12 cellular contexts compared by ENCODE assay signal in genomic region chr2:1553671-1554295, GRCh38.
DNase-seq lines count a peak whose midpoint lies in the region; ATAC-seq and TF ChIP-seq lines count a peak whose summit lies in the region.
"Had no signal": no experiment of that assay in that cellular context is flagged by ENCODE, and none has a peak within 500 bp of the region (broad histone marks: within the 10 kb centered on the region; RNA-seq: fewer than 3 reads in every experiment).

No MANE protein-coding gene starts in this region.

- no peak for DNase-seq in activated naive CD8-positive, alpha-beta T cell treated with anti-CD3 and anti-CD28 coated beads, Interleukin-2, amount 50 U/mL, for 24 hours
- DNase-seq in activated naive CD8-positive, alpha-beta T cell treated with anti-CD3 and anti-CD28 coated beads for 36 hours, result no peak
- DNase-seq in astrocyte of the hippocampus (ENCODE audit: low read depth, low spot score) (peak; percentile 46), hepatocyte (ENCODE audit: low spot score) (peak; percentile 70), upper lobe of left lung (no peak), caudate nucleus (lab: John Stamatoyannopoulos, UW) (no peak), mesenteric fat pad (ENCODE audit: low spot score) (no peak)
- no peak for DNase-seq in effector CD8-positive, alpha-beta T cell (lab: John Stamatoyannopoulos, UW)
- DNase-seq: activated CD4-positive, alpha-beta memory T cell treated with anti-CD3 and anti-CD28 coated beads for 36 hours; NCI-H1694 treated with DMSO at 0.1 percent for 48 hours; SHP77 had no signal

- no peaks in the 10 kb centered on the region for H4K20me1 ChIP-seq in hepatocyte (ENCODE audit: insufficient read depth, poor library complexity, severe bottlenecking)

- H2AFZ ChIP-seq in hepatocyte, result no peak overlapping the region
- H2AFZ ChIP-seq: parathyroid adenoma had no signal

- H3K79me2 ChIP-seq in hepatocyte, result no peaks in the 10 kb centered on the region
- H3K79me2 ChIP-seq: parathyroid adenoma had no signal

- H3K9me3 ChIP-seq in hepatocyte (ENCODE audit: low read depth), result no peaks in the 10 kb centered on the region
- no peaks in the 10 kb centered on the region for H3K9me3 ChIP-seq in upper lobe of left lung

- TF ChIP-seq CTCF in hepatocyte (IDR thresholded peaks at IDR 0.05; ENCODE audit: poor library complexity) (peak; percentile 44), upper lobe of left lung (IDR thresholded peaks at IDR 0.05) (peak in 2 of 6 experiments; percentile 13 to 38)

- H3K9me2 ChIP-seq in hepatocyte (replicated peaks; ENCODE audit: insufficient read depth), result no peaks in the 10 kb centered on the region

- peaks cover 9% of the 10 kb centered on the region for H3K4me1 Mint-ChIP-seq in activated naive CD8-positive, alpha-beta T cell treated with anti-CD3 and anti-CD28 coated beads, Interleukin-2, amount 50 U/mL, for 24 hours
- peaks cover 7% of the 10 kb centered on the region for H3K4me1 Mint-ChIP-seq in activated naive CD8-positive, alpha-beta T cell treated with anti-CD3 and anti-CD28 coated beads for 36 hours

- no peaks in the 10 kb centered on the region for H3K36me3 ChIP-seq in hepatocyte (replicated peaks; ENCODE audit: insufficient read depth, low read depth)
- H3K36me3 ChIP-seq in upper lobe of left lung, result no peaks in the 10 kb centered on the region

- H3K4me3 ChIP-seq in hepatocyte (no peak overlapping the region), upper lobe of left lung (no peak overlapping the region)

- no peak overlapping the region for H3K4me2 ChIP-seq in hepatocyte

- H3K27me3 Mint-ChIP-seq in activated naive CD8-positive, alpha-beta T cell treated with anti-CD3 and anti-CD28 coated beads, Interleukin-2, amount 50 U/mL, for 24 hours, result no peaks in the 10 kb centered on the region
- no peaks in the 10 kb centered on the region for H3K27me3 Mint-ChIP-seq in activated naive CD8-positive, alpha-beta T cell treated with anti-CD3 and anti-CD28 coated beads for 36 hours

- H3K36me3 Mint-ChIP-seq in activated naive CD8-positive, alpha-beta T cell treated with anti-CD3 and anti-CD28 coated beads, Interleukin-2, amount 50 U/mL, for 24 hours (ENCODE audit: low read depth), result no peaks in the 10 kb centered on the region
- no peaks in the 10 kb centered on the region for H3K36me3 Mint-ChIP-seq in activated naive CD8-positive, alpha-beta T cell treated with anti-CD3 and anti-CD28 coated beads for 36 hours
- H3K36me3 Mint-ChIP-seq: activated CD4-positive, alpha-beta memory T cell treated with anti-CD3 and anti-CD28 coated beads for 36 hours had no signal

- TF ChIP-seq POLR2A in upper lobe of left lung (IDR thresholded peaks at IDR 0.05), result no peak

- WGBS in hepatocyte (ENCODE audit: low lambda C conversion rate, missing lambda C conversion rate), result 58% methylated on average over 9 of the region's 9 CpGs
- WGBS in upper lobe of left lung, 2 donors, result 58 to 61% methylated on average over 9 of the region's 9 CpGs

- no peak overlapping the region for H3K4me3 Mint-ChIP-seq in activated naive CD8-positive, alpha-beta T cell treated with anti-CD3 and anti-CD28 coated beads, Interleukin-2, amount 50 U/mL, for 24 hours
- no peak overlapping the region for H3K4me3 Mint-ChIP-seq in activated naive CD8-positive, alpha-beta T cell treated with anti-CD3 and anti-CD28 coated beads for 36 hours
- H3K4me3 Mint-ChIP-seq: activated CD4-positive, alpha-beta memory T cell treated with anti-CD3 and anti-CD28 coated beads for 36 hours had no signal

- TF ChIP-seq EP300 in upper lobe of left lung (IDR thresholded peaks at IDR 0.05), result no peak

- peaks cover 9% of the 10 kb centered on the region for H3K4me1 ChIP-seq in hepatocyte (ENCODE audit: insufficient read depth)
- H3K4me1 ChIP-seq in upper lobe of left lung, result peaks cover 4 to 15% (median 7%) of the 10 kb centered on the region in 4 donors
- H3K4me1 ChIP-seq: parathyroid adenoma had no signal

- no peak overlapping the region for H3K27ac Mint-ChIP-seq in activated naive CD8-positive, alpha-beta T cell treated with anti-CD3 and anti-CD28 coated beads, Interleukin-2, amount 50 U/mL, for 24 hours
- no peak overlapping the region for H3K27ac Mint-ChIP-seq in activated naive CD8-positive, alpha-beta T cell treated with anti-CD3 and anti-CD28 coated beads for 36 hours
- H3K27ac Mint-ChIP-seq: activated CD4-positive, alpha-beta memory T cell treated with anti-CD3 and anti-CD28 coated beads for 36 hours had no signal

- H3K27me3 ChIP-seq in hepatocyte (no peaks in the 10 kb centered on the region), upper lobe of left lung (no peaks in the 10 kb centered on the region)

- ATAC-seq in activated naive CD8-positive, alpha-beta T cell treated with anti-CD3 and anti-CD28 coated beads, Interleukin-2, amount 50 U/mL, for 24 hours, result peak; percentile 40
- peak; percentile 33 to 64 for ATAC-seq in upper lobe of left lung (ENCODE audit: low FRiP score in 2 of 2)

- no peaks in the 10 kb centered on the region for H3K9me3 Mint-ChIP-seq in activated naive CD8-positive, alpha-beta T cell treated with anti-CD3 and anti-CD28 coated beads, Interleukin-2, amount 50 U/mL, for 24 hours
- no peaks in the 10 kb centered on the region for H3K9me3 Mint-ChIP-seq in activated naive CD8-positive, alpha-beta T cell treated with anti-CD3 and anti-CD28 coated beads for 36 hours
- H3K9me3 Mint-ChIP-seq: activated CD4-positive, alpha-beta memory T cell treated with anti-CD3 and anti-CD28 coated beads for 36 hours had no signal

- H3K27ac ChIP-seq in hepatocyte (peak overlapping the region; percentile 84), upper lobe of left lung (no peak overlapping the region), caudate nucleus (ENCODE audit: low read depth, low read length) (no peak overlapping the region)
- H3K27ac ChIP-seq: parathyroid adenoma had no signal

Comparison
In these comparisons a context has a peak if more than half of its experiments do, and no peak if none do; other contexts are left out.
1. DNase-seq: peak in astrocyte of the hippocampus (single experiment) and hepatocyte (single experiment); none in activated naive CD8-positive, alpha-beta T cell treated with anti-CD3 and anti-CD28 coated beads, Interleukin-2, amount 50 U/mL, for 24 hours (single experiment), activated naive CD8-positive, alpha-beta T cell treated with anti-CD3 and anti-CD28 coated beads for 36 hours (single experiment), upper lobe of left lung (0 of 2), caudate nucleus (0 of 61), effector CD8-positive, alpha-beta T cell (single experiment) and mesenteric fat pad (single experiment).